1 cellular context compared by ENCODE assay signal in genomic region chr2:197369946-197370325, GRCh38.
TF ChIP-seq lines count a peak whose summit lies in the region.

No MANE protein-coding gene starts in this region.

TF ChIP-seq in SK-N-SH treated with all-trans-retinoic acid at 6 μM for 48 hours, 23 proteins besides CTCF, POLR2A, EP300 and RAD21 (continued from another document):
- TF ChIP-seq CREB5 (CRISPR knock-in tag; IDR thresholded peaks at IDR 0.05; ENCODE audit: low read depth) (no peak), ZNF70 (CRISPR knock-in tag; IDR thresholded peaks at IDR 0.05) (no peak), RARB (CRISPR knock-in tag; IDR thresholded peaks at IDR 0.05) (no peak), ARNTL (CRISPR knock-in tag; IDR thresholded peaks at IDR 0.05; ENCODE audit: borderline replicate concordance, low read depth) (no peak), OSR1 (CRISPR knock-in tag; IDR thresholded peaks at IDR 0.05) (no peak)
